Comparison of ENCODE assay signal across 29 cellular contexts in genomic region chr2:205438241-205438640, GRCh38.
"Had no signal": no experiment of that assay in that cellular context is flagged by ENCODE, and none has a peak within 500 bp of the region (broad histone marks: within the 10 kb centered on the region; RNA-seq: fewer than 3 reads in every experiment).

No MANE protein-coding gene starts in this region.

- H3K4me3 ChIP-seq: body of pancreas, cardiac muscle cell, colonic mucosa, esophagus squamous epithelium, gastroesophageal sphincter, hepatocyte, ovary, spleen, testis, transverse colon had no signal

- H3K27me3 ChIP-seq: body of pancreas, cardiac muscle cell, colonic mucosa, esophagus squamous epithelium, gastroesophageal sphincter, hepatocyte, neutrophil, ovary, spleen, testis, transverse colon had no signal

- H3K4me1 ChIP-seq: body of pancreas, colonic mucosa, esophagus squamous epithelium, gastroesophageal sphincter, spleen, testis, transverse colon had no signal

- H3K4me2 ChIP-seq: hepatocyte had no signal

- H3K79me2 ChIP-seq: hepatocyte had no signal

- DNase-seq: activated CD4-positive, alpha-beta memory T cell treated with anti-CD3 and anti-CD28 coated beads, Interleukin-2, amount 10 ng/mL, durations not matched to agents 7 days and 5 days; activated CD4-positive, alpha-beta T cell treated with anti-CD3 and anti-CD28 coated beads for 1 hour; activated CD4-positive, alpha-beta T cell treated with anti-CD3 and anti-CD28 coated beads, Interleukin-2, amount 10 ng/mL, durations not matched to agents 7 days and 5 days; activated naive CD8-positive, alpha-beta T cell treated with anti-CD3 and anti-CD28 coated beads, Interleukin-2, amount 50 U/mL, for 24 hours; activated T-cell treated with anti-CD3 and anti-CD28 coated beads, Interleukin-2, amount 50 U/mL, for 4 hours; aorta; body of pancreas; cerebellar nuclear complex; colonic mucosa; effector CD8-positive, alpha-beta T cell; esophagus squamous epithelium; kidney; naive B cell; nephron progenitor cell; ovary; right cardiac atrium; spleen; stimulated activated CD4-positive, alpha-beta T cell treated with anti-CD3 and anti-CD28 coated beads, Interleukin-2, amount 100 ng/mL, for 48 hours; stimulated activated naive CD8-positive, alpha-beta T cell treated with anti-CD3 and anti-CD28 coated beads, Interleukin-15, Interleukin-2, amounts not matched to agents 100 U/mL and 50 U/mL, for 24 hours; T-helper 17 cell; testis; transverse colon had no signal

- H3K27ac ChIP-seq: body of pancreas, cardiac muscle cell, colonic mucosa, epithelial cell of prostate, esophagus squamous epithelium, gastroesophageal sphincter, hepatocyte, neutrophil, ovary, spleen, testis, transverse colon had no signal

- ATAC-seq: activated naive CD8-positive, alpha-beta T cell treated with anti-CD3 and anti-CD28 coated beads, Interleukin-2, amount 50 U/mL, for 24 hours; activated T-cell treated with anti-CD3 and anti-CD28 coated beads, Interleukin-2, amount 50 U/mL, for 4 hours; activated T-helper 17 cell treated with anti-CD3 and anti-CD28 coated beads, Interleukin-2, amount 50 U/mL, for 72 hours; body of pancreas; gastroesophageal sphincter; right cardiac atrium; stimulated activated naive CD8-positive, alpha-beta T cell treated with anti-CD3 and anti-CD28 coated beads, Interleukin-15, Interleukin-2, amounts not matched to agents 100 U/mL and 50 U/mL, for 24 hours; T-helper 17 cell; WTC11 had no signal

- H3K9me3 ChIP-seq: body of pancreas, colonic mucosa, esophagus squamous epithelium, gastroesophageal sphincter, neutrophil, ovary, testis, transverse colon had no signal

- H3K36me3 ChIP-seq: cardiac muscle cell, colonic mucosa, esophagus squamous epithelium, neutrophil, ovary, spleen, transverse colon had no signal

- H2AFZ ChIP-seq: hepatocyte had no signal
